27 cellular contexts compared by ENCODE assay signal in genomic region chr1:84870591-84870990, GRCh38. TPM values are rescaled to one million over a fixed set of nuclear protein-coding genes. Genes with fewer than 3 reads are reported as not detected.
"Had no signal": no experiment of that assay in that cellular context is flagged by ENCODE, and none has a peak within 500 bp of the region (broad histone marks: within the 10 kb centered on the region; RNA-seq: fewer than 3 reads in every experiment).

No MANE protein-coding gene starts in this region.

- H3K27ac ChIP-seq: adrenal gland, breast epithelium, SJSA1 had no signal

- H3K4me3 ChIP-seq: adrenal gland, breast epithelium, SJSA1 had no signal

- ATAC-seq: activated CD4-positive, CD25-positive, alpha-beta regulatory T cell treated with anti-CD3 and anti-CD28 coated beads, Interleukin-2, amount 50 U/mL, for 24 hours; activated CD8-positive, alpha-beta T cell treated with anti-CD3 and anti-CD28 coated beads, Interleukin-2, amount 10 ng/mL, durations not matched to agents 7 days and 5 days; Panc1; SK-N-SH treated with all-trans-retinoic acid at 6 μM for 48 hours had no signal

- H3K9me3 ChIP-seq: adrenal gland, breast epithelium, SJSA1 had no signal

- H3K27me3 ChIP-seq: adrenal gland, breast epithelium, SJSA1 had no signal

- H3K4me1 ChIP-seq: adrenal gland, breast epithelium, SJSA1 had no signal

- DNase-seq: activated CD4-positive, alpha-beta T cell treated with anti-CD3 and anti-CD28 coated beads for 4 hours; activated CD8-positive, alpha-beta memory T cell treated with anti-CD3 and anti-CD28 coated beads, Interleukin-2, amount 50 U/mL, for 48 hours; activated CD8-positive, alpha-beta T cell treated with anti-CD3 and anti-CD28 coated beads, Interleukin-2, amount 10 ng/mL, durations not matched to agents 7 days and 5 days; activated naive CD4-positive, alpha-beta T cell treated with anti-CD3 and anti-CD28 coated beads, Interleukin-2, amount 50 U/mL, for 16 hours; activated naive CD8-positive, alpha-beta T cell treated with anti-CD3 and anti-CD28 coated beads, Interleukin-2, amount 10 ng/mL, durations not matched to agents 7 days and 5 days; activated T-cell treated with anti-CD3 and anti-CD28 coated beads, Interleukin-2, amount 50 U/mL, for 1 hour; adrenal gland; aorta; KG1; NCI-H1048; NCI-H1930; NCI-H2107; NCI-H2171 treated with DMSO at 0.1 percent for 48 hours; NCI-H345; NCI-H510A; NCI-H526 treated with DMSO at 0.1 percent for 48 hours; NCI-H82; OCI-M1; RPMI8226; SHP77; SW 1271 had no signal

- H3K36me3 ChIP-seq: adrenal gland, breast epithelium, SJSA1 had no signal

RNA-seq across cellular contexts. Expression of gene LPAR3, which starts 22.4 kb away (rescaled TPM):
- total RNA-seq: LHCN-M2, SJSA1 had no signal
